Comparison of ENCODE assay signal across 1 cellular context in genomic region chr4:183262776-183263100, GRCh38.
TF ChIP-seq lines count a peak whose summit lies in the region.

No MANE protein-coding gene starts in this region.

TF ChIP-seq in HepG2, 621 proteins besides CTCF, POLR2A, EP300 and RAD21:
- no peak for TF ChIP-seq ZNF34 (CRISPR knock-in tag; IDR thresholded peaks at IDR 0.05; ENCODE audit: borderline replicate concordance)
- TF ChIP-seq, protein P1, sequence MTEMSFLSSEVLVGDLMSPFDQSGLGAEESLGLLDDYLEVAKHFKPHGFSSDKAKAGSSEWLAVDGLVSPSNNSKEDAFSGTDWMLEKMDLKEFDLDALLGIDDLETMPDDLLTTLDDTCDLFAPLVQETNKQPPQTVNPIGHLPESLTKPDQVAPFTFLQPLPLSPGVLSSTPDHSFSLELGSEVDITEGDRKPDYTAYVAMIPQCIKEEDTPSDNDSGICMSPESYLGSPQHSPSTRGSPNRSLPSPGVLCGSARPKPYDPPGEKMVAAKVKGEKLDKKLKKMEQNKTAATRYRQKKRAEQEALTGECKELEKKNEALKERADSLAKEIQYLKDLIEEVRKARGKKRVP (CRISPR knock-in tag; IDR thresholded peaks at IDR 0.05): 0 out of 4 replicates have a peak, but pooled peaks of 1 of the 2 experiments have one; percentile 6
